8 cellular contexts compared by ENCODE assay signal in the genomic region with DNA sequence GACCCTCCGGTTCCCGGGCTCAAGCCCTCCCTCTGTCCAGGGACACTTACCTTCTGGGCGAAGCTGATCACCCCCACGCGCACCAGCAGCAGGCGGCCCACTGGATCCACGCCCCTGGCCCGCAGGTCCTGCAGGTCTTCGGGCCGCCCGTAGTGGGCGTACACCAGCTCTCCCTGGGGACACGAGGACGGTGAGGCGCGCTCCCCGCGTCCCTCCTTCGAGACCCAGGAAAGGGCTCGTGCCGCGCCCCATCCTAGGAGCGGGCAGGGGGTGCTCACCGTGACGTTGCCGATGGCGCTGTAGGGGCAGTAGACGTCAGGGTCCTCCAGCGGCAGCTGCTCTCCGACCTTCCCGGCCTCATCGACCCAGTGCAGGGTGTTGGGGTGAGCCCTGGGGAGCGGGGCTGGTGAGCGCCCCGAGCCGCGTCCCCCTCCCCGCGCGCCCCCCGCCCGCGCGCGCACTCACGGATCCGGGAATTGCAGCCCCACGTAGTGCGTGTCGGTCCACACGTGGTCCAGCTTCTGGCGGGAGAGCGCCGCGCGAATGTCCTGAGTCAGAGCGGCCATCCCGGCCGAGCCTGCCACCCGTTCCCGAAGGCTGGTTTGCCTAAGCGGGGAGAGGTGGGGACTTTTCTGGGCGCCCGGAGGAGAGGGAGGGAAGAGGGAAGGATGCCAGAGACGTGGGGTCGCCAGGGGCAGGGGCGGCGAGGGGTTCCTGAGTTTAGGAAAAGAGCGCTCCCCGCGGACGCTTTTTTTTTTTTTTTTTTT. TPM values are rescaled to one million over a fixed set of nuclear protein-coding genes. Genes with fewer than 3 reads are reported as not detected.
DNase-seq lines count a peak whose midpoint lies in the region; ATAC-seq and TF ChIP-seq lines count a peak whose summit lies in the region.

No MANE protein-coding gene starts in this region.

- H3K4me1 Mint-ChIP-seq in activated CD4-positive, alpha-beta T cell treated with anti-CD3 and anti-CD28 coated beads, Interleukin-2, amount 10 ng/mL, durations not matched to agents 7 days and 5 days: peaks cover 41% of the 10 kb centered on the region

- H3K27ac ChIP-seq in effector memory CD4-positive, alpha-beta T cell (ENCODE audit: insufficient read depth, low read length, poor library complexity, severe bottlenecking): peak overlapping the region; percentile 49
- no peak overlapping the region for H3K27ac ChIP-seq in muscle layer of duodenum (ENCODE audit: low read length)
- H3K27ac ChIP-seq in suprapubic skin: no peak overlapping the region

- in situ Hi-C loops in ACHN (cut with HindIII; ENCODE audit: low pct_ligation_motif_present, low pct_unique_long_range_greater_than_20kb, low sequenced_read_pairs): no loop called here

- peak; percentile 68 for DNase-seq in ACHN
- DNase-seq in NB4 (ENCODE audit: low read depth): peak; percentile 66
- DNase-seq in activated CD4-positive, alpha-beta T cell treated with anti-CD3 and anti-CD28 coated beads, Interleukin-2, amount 10 ng/mL, durations not matched to agents 7 days and 5 days: peak; percentile 61
- DNase-seq in effector memory CD4-positive, alpha-beta T cell: peak; percentile 30 to 48 (median 38)
- DNase-seq in suprapubic skin (ENCODE audit: low spot score in 2 of 2): no peak

- peaks cover 2% of the 10 kb centered on the region for H3K27me3 Mint-ChIP-seq in activated CD4-positive, alpha-beta T cell treated with anti-CD3 and anti-CD28 coated beads, Interleukin-2, amount 10 ng/mL, durations not matched to agents 7 days and 5 days

- H3K4me1 ChIP-seq in effector memory CD4-positive, alpha-beta T cell (ENCODE audit: control insufficient read depth, insufficient read depth, low read length, poor library complexity, severe bottlenecking): peaks cover 9% of the 10 kb centered on the region
- H3K4me1 ChIP-seq in muscle layer of duodenum (ENCODE audit: control insufficient read depth in 1 of 2, insufficient read depth in 2 of 2, low read length in 2 of 2) (peaks cover 0 to 8% of the 10 kb centered on the region in 2 donors), suprapubic skin (peaks cover 8% of the 10 kb centered on the region)

- POLR2A ChIA-PET in activated CD4-positive, alpha-beta T cell treated with anti-CD3 and anti-CD28 coated beads, Interleukin-2, amount 10 ng/mL, durations not matched to agents 7 days and 5 days (lab: Charles Lee): no interaction called here

- peak overlapping the region; percentile 78 for H3K4me3 Mint-ChIP-seq in activated CD4-positive, alpha-beta T cell treated with anti-CD3 and anti-CD28 coated beads, Interleukin-2, amount 10 ng/mL, durations not matched to agents 7 days and 5 days

- WGBS in suprapubic skin: 2% methylated on average over 33 of the region's 72 CpGs

- peak; percentile 55 for TF ChIP-seq POLR2A in GM18505 (IDR thresholded peaks at IDR 0.05; ENCODE audit: borderline replicate concordance, extremely low read depth, insufficient read depth, insufficient read length)
- no peak for TF ChIP-seq POLR2A in NB4 (IDR thresholded peaks at IDR 0.05; ENCODE audit: extremely low read depth, insufficient read length)
- TF ChIP-seq POLR2A in suprapubic skin (IDR thresholded peaks at IDR 0.05): no peak

- TF ChIP-seq CTCF in NB4 (IDR thresholded peaks at IDR 0.05; ENCODE audit: low read depth, low read length) (peak; percentile 10), suprapubic skin (IDR thresholded peaks at IDR 0.05) (peak in 1 of 2 donors; percentile 47)

- H3K27ac Mint-ChIP-seq in activated CD4-positive, alpha-beta T cell treated with anti-CD3 and anti-CD28 coated beads, Interleukin-2, amount 10 ng/mL, durations not matched to agents 7 days and 5 days: peak overlapping the region; percentile 88

- CTCF ChIA-PET in activated CD4-positive, alpha-beta T cell treated with anti-CD3 and anti-CD28 coated beads, Interleukin-2, amount 10 ng/mL, durations not matched to agents 7 days and 5 days (lab: Charles Lee): interaction anchor here (0.6 to 3.9 kb wide), 19 partner anchors 11 to 262 kb away, joined by 3 to 26 read pairs (median 4); a partner anchor contains a TSS

- H3K9me3 Mint-ChIP-seq in activated CD4-positive, alpha-beta T cell treated with anti-CD3 and anti-CD28 coated beads, Interleukin-2, amount 10 ng/mL, durations not matched to agents 7 days and 5 days: no peaks in the 10 kb centered on the region

- H3K36me3 Mint-ChIP-seq in activated CD4-positive, alpha-beta T cell treated with anti-CD3 and anti-CD28 coated beads, Interleukin-2, amount 10 ng/mL, durations not matched to agents 7 days and 5 days (ENCODE audit: low read depth): peaks cover 10% of the 10 kb centered on the region

- TF ChIP-seq EP300 in suprapubic skin (IDR thresholded peaks at IDR 0.05): no peak

- H3K4me3 ChIP-seq in NB4 (ENCODE audit: low read depth, low read length) (peak overlapping the region; percentile 36), muscle layer of duodenum (ENCODE audit: low read depth in 1 of 2, low read length in 2 of 2) (peak overlapping the region; percentile 26 to 61), suprapubic skin (peak overlapping the region; percentile 59)
- peak overlapping the region; percentile 78 for H3K4me3 ChIP-seq in effector memory CD4-positive, alpha-beta T cell (ENCODE audit: insufficient read depth, low read depth, low read length, poor library complexity, severe bottlenecking)

- ATAC-seq in GM18505 (IDR thresholded peaks at IDR 0.05; ENCODE audit: unreplicated experiment) (no peak), HG03039 (IDR thresholded peaks at IDR 0.05; ENCODE audit: unreplicated experiment) (no peak)

- no peaks in the 10 kb centered on the region for H3K27me3 ChIP-seq in effector memory CD4-positive, alpha-beta T cell (replicated peaks; ENCODE audit: control insufficient read depth, insufficient read depth, low read length, poor library complexity, severe bottlenecking)
- no peaks in the 10 kb centered on the region for H3K27me3 ChIP-seq in muscle layer of duodenum (ENCODE audit: low read depth, low read length)
- H3K27me3 ChIP-seq in suprapubic skin: no peaks in the 10 kb centered on the region

- H3K36me3 ChIP-seq in effector memory CD4-positive, alpha-beta T cell (ENCODE audit: control insufficient read depth, insufficient read depth, low read length): no peaks in the 10 kb centered on the region
- H3K36me3 ChIP-seq in muscle layer of duodenum (ENCODE audit: control insufficient read depth in 1 of 2, insufficient read depth in 2 of 2, low read length in 2 of 2) (no peaks in the 10 kb centered on the region), suprapubic skin (no peaks in the 10 kb centered on the region)

- H3K9me3 ChIP-seq in effector memory CD4-positive, alpha-beta T cell (ENCODE audit: control insufficient read depth, low read length): no peaks in the 10 kb centered on the region
- H3K9me3 ChIP-seq in muscle layer of duodenum (ENCODE audit: control insufficient read depth in 1 of 2, low read length in 2 of 2): no peaks in the 10 kb centered on the region
- no peaks in the 10 kb centered on the region for H3K9me3 ChIP-seq in suprapubic skin

RNA-seq across cellular contexts. Expression of a gene that starts 8.2 kb away (rescaled TPM):
- total RNA-seq in activated CD4-positive, alpha-beta T cell treated with anti-CD3 and anti-CD28 coated beads, Interleukin-2, amount 10 ng/mL, durations not matched to agents 7 days and 5 days: 1 to 10 TPM; 7.3 to 9.8 TPM
- 1 to 10 TPM in 3 of 4 donors, under 1 TPM in 1; 0.81 to 3.9 (median 1.3) TPM for total RNA-seq in suprapubic skin

RNA-seq across cellular contexts. Expression of a gene that starts 20.8 kb away (rescaled TPM):
- total RNA-seq in activated CD4-positive, alpha-beta T cell treated with anti-CD3 and anti-CD28 coated beads, Interleukin-2, amount 10 ng/mL, durations not matched to agents 7 days and 5 days: 10 to 100 TPM; 59.7 to 66.7 TPM
- 10 to 100 TPM; 18.0 to 35.5 (median 28.5) TPM for total RNA-seq in suprapubic skin

RNA-seq across cellular contexts. Expression of a gene that starts 23.1 kb away (rescaled TPM):
- total RNA-seq in activated CD4-positive, alpha-beta T cell treated with anti-CD3 and anti-CD28 coated beads, Interleukin-2, amount 10 ng/mL, durations not matched to agents 7 days and 5 days: not detected
- not detected for total RNA-seq in suprapubic skin

RNA-seq across cellular contexts. Expression of a gene that starts 31.0 kb away (rescaled TPM):
- total RNA-seq in activated CD4-positive, alpha-beta T cell treated with anti-CD3 and anti-CD28 coated beads, Interleukin-2, amount 10 ng/mL, durations not matched to agents 7 days and 5 days: 10 to 100 TPM; 17.3 to 18.3 TPM
- total RNA-seq in suprapubic skin: 10 to 100 TPM; 14.1 to 18.3 (median 15.6) TPM

RNA-seq across cellular contexts. Expression of a gene that starts 40.4 kb away (rescaled TPM):
- total RNA-seq in activated CD4-positive, alpha-beta T cell treated with anti-CD3 and anti-CD28 coated beads, Interleukin-2, amount 10 ng/mL, durations not matched to agents 7 days and 5 days: 100 to 1,000 TPM; 238 to 249 TPM
- total RNA-seq in suprapubic skin: 100 to 1,000 TPM; 228 to 311 (median 300) TPM

Comparison
In these comparisons a context has a peak if more than half of its experiments do, and no peak if none do; other contexts are left out.
1. DNase-seq: peak in ACHN (single experiment), NB4 (single experiment), activated CD4-positive, alpha-beta T cell treated with anti-CD3 and anti-CD28 coated beads, Interleukin-2, amount 10 ng/mL, durations not matched to agents 7 days and 5 days (single experiment) and effector memory CD4-positive, alpha-beta T cell (3 of 3); none in suprapubic skin (0 of 2).
2. Peak in every context shown above with its lines, with median percentiles within 50 percentile points of each other: H3K4me3 ChIP-seq.